Comparison of ENCODE assay signal across 1 cellular context in the genomic region with DNA sequence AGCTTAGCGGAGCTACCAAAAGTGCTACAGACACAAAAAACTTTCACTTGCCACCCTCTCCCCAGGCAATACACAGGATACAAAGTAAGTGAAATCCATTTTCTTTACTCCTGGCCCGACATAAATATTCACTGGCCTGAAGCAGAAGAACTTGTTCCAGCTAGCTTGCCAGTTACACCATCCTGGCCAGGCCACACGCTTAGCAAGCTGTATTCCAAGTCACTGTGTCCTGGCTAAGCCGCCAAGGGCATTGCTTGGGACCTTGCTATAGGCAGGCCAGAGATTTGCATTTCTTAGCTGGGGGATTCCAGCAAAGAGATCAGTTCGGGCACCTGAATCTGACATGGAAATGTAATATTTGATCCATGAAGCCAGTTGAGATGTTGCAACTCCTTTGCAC.
TF ChIP-seq lines count a peak whose summit lies in the region.

No MANE protein-coding gene starts in this region.

TF ChIP-seq in H1, 55 proteins besides CTCF, POLR2A, EP300 and RAD21:
- no peak for TF ChIP-seq CEBPB (IDR thresholded peaks at IDR 0.05; ENCODE audit: low read depth, low read length)
- no peak for TF ChIP-seq RBBP5 (IDR thresholded peaks at IDR 0.05; ENCODE audit: borderline replicate concordance, low read depth, low read length)
- no peak for TF ChIP-seq POLR2AphosphoS5 (IDR thresholded peaks at IDR 0.05; ENCODE audit: low read depth, low read length)
- no peak for TF ChIP-seq EZH2 (IDR thresholded peaks at IDR 0.05; ENCODE audit: low read depth, low read length, severe bottlenecking)
- no peak for TF ChIP-seq RFX5 (IDR thresholded peaks at IDR 0.05; ENCODE audit: borderline replicate concordance, low read depth, low read length)
- TF ChIP-seq CTBP2 (IDR thresholded peaks at IDR 0.05; ENCODE audit: borderline replicate concordance, insufficient read depth, insufficient read length, low read length): no peak
- TF ChIP-seq, protein P1, sequence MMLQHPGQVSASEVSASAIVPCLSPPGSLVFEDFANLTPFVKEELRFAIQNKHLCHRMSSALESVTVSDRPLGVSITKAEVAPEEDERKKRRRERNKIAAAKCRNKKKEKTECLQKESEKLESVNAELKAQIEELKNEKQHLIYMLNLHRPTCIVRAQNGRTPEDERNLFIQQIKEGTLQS (IDR thresholded peaks at IDR 0.05; ENCODE audit: insufficient read depth, low read depth, low read length): no peak
- TF ChIP-seq RNF2 (IDR thresholded peaks at IDR 0.05; ENCODE audit: borderline replicate concordance, low read depth, low read length, missing control alignments, poor library complexity, severe bottlenecking): no peak
- no peak for TF ChIP-seq ZNF274 (IDR thresholded peaks at IDR 0.05; ENCODE audit: borderline replicate concordance, extremely low read depth, low read length)
- no peak for TF ChIP-seq FOSL1 (IDR thresholded peaks at IDR 0.05; ENCODE audit: insufficient read depth, low read depth, low read length)
- TF ChIP-seq, protein P2, sequence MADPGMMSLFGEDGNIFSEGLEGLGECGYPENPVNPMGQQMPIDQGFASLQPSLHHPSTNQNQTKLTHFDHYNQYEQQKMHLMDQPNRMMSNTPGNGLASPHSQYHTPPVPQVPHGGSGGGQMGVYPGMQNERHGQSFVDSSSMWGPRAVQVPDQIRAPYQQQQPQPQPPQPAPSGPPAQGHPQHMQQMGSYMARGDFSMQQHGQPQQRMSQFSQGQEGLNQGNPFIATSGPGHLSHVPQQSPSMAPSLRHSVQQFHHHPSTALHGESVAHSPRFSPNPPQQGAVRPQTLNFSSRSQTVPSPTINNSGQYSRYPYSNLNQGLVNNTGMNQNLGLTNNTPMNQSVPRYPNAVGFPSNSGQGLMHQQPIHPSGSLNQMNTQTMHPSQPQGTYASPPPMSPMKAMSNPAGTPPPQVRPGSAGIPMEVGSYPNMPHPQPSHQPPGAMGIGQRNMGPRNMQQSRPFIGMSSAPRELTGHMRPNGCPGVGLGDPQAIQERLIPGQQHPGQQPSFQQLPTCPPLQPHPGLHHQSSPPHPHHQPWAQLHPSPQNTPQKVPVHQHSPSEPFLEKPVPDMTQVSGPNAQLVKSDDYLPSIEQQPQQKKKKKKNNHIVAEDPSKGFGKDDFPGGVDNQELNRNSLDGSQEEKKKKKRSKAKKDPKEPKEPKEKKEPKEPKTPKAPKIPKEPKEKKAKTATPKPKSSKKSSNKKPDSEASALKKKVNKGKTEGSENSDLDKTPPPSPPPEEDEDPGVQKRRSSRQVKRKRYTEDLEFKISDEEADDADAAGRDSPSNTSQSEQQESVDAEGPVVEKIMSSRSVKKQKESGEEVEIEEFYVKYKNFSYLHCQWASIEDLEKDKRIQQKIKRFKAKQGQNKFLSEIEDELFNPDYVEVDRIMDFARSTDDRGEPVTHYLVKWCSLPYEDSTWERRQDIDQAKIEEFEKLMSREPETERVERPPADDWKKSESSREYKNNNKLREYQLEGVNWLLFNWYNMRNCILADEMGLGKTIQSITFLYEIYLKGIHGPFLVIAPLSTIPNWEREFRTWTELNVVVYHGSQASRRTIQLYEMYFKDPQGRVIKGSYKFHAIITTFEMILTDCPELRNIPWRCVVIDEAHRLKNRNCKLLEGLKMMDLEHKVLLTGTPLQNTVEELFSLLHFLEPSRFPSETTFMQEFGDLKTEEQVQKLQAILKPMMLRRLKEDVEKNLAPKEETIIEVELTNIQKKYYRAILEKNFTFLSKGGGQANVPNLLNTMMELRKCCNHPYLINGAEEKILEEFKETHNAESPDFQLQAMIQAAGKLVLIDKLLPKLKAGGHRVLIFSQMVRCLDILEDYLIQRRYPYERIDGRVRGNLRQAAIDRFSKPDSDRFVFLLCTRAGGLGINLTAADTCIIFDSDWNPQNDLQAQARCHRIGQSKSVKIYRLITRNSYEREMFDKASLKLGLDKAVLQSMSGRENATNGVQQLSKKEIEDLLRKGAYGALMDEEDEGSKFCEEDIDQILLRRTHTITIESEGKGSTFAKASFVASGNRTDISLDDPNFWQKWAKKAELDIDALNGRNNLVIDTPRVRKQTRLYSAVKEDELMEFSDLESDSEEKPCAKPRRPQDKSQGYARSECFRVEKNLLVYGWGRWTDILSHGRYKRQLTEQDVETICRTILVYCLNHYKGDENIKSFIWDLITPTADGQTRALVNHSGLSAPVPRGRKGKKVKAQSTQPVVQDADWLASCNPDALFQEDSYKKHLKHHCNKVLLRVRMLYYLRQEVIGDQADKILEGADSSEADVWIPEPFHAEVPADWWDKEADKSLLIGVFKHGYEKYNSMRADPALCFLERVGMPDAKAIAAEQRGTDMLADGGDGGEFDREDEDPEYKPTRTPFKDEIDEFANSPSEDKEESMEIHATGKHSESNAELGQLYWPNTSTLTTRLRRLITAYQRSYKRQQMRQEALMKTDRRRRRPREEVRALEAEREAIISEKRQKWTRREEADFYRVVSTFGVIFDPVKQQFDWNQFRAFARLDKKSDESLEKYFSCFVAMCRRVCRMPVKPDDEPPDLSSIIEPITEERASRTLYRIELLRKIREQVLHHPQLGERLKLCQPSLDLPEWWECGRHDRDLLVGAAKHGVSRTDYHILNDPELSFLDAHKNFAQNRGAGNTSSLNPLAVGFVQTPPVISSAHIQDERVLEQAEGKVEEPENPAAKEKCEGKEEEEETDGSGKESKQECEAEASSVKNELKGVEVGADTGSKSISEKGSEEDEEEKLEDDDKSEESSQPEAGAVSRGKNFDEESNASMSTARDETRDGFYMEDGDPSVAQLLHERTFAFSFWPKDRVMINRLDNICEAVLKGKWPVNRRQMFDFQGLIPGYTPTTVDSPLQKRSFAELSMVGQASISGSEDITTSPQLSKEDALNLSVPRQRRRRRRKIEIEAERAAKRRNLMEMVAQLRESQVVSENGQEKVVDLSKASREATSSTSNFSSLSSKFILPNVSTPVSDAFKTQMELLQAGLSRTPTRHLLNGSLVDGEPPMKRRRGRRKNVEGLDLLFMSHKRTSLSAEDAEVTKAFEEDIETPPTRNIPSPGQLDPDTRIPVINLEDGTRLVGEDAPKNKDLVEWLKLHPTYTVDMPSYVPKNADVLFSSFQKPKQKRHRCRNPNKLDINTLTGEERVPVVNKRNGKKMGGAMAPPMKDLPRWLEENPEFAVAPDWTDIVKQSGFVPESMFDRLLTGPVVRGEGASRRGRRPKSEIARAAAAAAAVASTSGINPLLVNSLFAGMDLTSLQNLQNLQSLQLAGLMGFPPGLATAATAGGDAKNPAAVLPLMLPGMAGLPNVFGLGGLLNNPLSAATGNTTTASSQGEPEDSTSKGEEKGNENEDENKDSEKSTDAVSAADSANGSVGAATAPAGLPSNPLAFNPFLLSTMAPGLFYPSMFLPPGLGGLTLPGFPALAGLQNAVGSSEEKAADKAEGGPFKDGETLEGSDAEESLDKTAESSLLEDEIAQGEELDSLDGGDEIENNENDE (IDR thresholded peaks at IDR 0.05; ENCODE audit: insufficient replicate concordance, low read length): no peak
- TF ChIP-seq SIN3A (conservative IDR thresholded peaks at IDR 0.05 in 1 of 2, IDR thresholded peaks at IDR 0.05 in 1 of 2; ENCODE audit: low read depth in 1 of 2, low read length in 2 of 2): no peak
- TF ChIP-seq JUND (IDR thresholded peaks at IDR 0.05; ENCODE audit: low read length): no peak
- no peak for TF ChIP-seq YY1 (IDR thresholded peaks at IDR 0.05; ENCODE audit: low read depth, low read length)
